In the genomic region with DNA sequence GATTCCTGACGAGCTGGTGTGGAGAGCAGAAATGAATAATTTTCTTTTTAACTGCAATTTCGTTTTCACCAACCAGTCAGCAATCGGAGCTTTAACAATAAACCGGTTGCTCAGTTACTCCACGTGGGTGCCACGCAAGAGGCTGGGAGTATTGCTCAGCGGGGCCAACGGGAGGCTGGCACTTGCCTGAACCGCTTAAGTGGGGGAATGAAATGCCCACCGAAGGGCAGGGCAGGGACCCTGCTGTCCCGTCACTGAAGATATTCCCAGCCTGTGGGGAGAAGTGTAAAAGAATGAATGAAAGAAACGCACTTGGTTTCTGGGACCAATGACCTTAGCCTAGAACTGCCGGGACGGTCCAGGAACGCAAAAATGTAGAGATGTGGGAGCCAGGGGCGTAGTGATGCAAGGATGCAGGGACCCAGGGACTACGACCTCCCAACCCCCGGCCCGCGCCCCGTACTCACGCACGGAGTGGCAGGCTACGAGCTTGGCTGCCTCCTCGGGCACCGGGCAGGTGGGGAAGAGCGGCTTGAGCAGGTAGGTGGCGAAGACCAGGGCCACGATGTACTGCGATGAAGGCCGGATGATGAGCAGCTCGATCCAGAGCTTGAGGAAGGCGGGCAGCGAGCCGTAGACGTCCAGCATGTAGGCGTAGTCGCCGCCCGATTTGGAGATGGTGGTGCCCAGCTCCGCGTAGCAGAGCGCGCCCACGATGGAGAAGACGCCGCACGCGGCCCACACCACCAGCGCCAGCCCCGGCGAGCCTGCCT, we compare ENCODE assay signal across 7 cellular contexts.
DNase-seq lines count a peak whose midpoint lies in the region; ATAC-seq and TF ChIP-seq lines count a peak whose summit lies in the region.
"Not testable (repeated sequence)": the region's sequence is repeated elsewhere in the genome, so short reads cannot be mapped to it uniquely, and the experiment has no call there.

No MANE protein-coding gene starts in this region.

- H3K4me1 Mint-ChIP-seq in activated naive CD4-positive, alpha-beta T cell treated with anti-CD3 and anti-CD28 coated beads, Interleukin-2, amount 50 U/mL, for 24 hours, result peaks cover 16% of the 10 kb centered on the region

- H3K36me3 ChIP-seq in SK-N-MC (ENCODE audit: insufficient read depth, low read length); lower lobe of right lung: not testable (repeated sequence)

- TF ChIP-seq CTCF in lower lobe of right lung (IDR thresholded peaks at IDR 0.05), result not testable (repeated sequence)

- H3K4me3 ChIP-seq in SK-N-MC, result peak overlapping the region; percentile 95
- peak overlapping the region; percentile 80 for H3K4me3 ChIP-seq in lower lobe of right lung

- peak overlapping the region; percentile 96 for H3K4me3 Mint-ChIP-seq in activated naive CD4-positive, alpha-beta T cell treated with anti-CD3 and anti-CD28 coated beads, Interleukin-2, amount 50 U/mL, for 24 hours

- peak; percentile 5 for ATAC-seq in GM18873 (IDR thresholded peaks at IDR 0.05; ENCODE audit: low FRiP score, unreplicated experiment)
- peak; percentile 10 for ATAC-seq in HG03280 (IDR thresholded peaks at IDR 0.05; ENCODE audit: unreplicated experiment)
- ATAC-seq in lower lobe of right lung, result peak; percentile 25 to 54
- peak; percentile 7 for ATAC-seq in sciatic nerve

- peak overlapping the region; percentile 100 for H3K27ac Mint-ChIP-seq in activated naive CD4-positive, alpha-beta T cell treated with anti-CD3 and anti-CD28 coated beads, Interleukin-2, amount 50 U/mL, for 24 hours

- H3K9me3 ChIP-seq in SK-N-MC (ENCODE audit: low read depth, low read length); lower lobe of right lung: not testable (repeated sequence)

- peak overlapping the region; percentile 10; the same call in 1 of the 2 replicates for H3K27ac ChIP-seq in SK-N-MC
- peak overlapping the region; percentile 93 for H3K27ac ChIP-seq in lower lobe of right lung

- H3K36me3 Mint-ChIP-seq in activated naive CD4-positive, alpha-beta T cell treated with anti-CD3 and anti-CD28 coated beads, Interleukin-2, amount 50 U/mL, for 24 hours, result peaks cover 12% of the 10 kb centered on the region

- peak overlapping the region; percentile 85 for H3K9ac ChIP-seq in SK-N-MC (ENCODE audit: insufficient read length)

- H3K27me3 Mint-ChIP-seq in activated naive CD4-positive, alpha-beta T cell treated with anti-CD3 and anti-CD28 coated beads, Interleukin-2, amount 50 U/mL, for 24 hours, result not testable (repeated sequence)

- DNase-seq in SK-N-MC (ENCODE audit: low read depth, low spot score); sciatic nerve (ENCODE audit: low spot score): not testable (repeated sequence)
- DNase-seq in erythroblast (lab: John Stamatoyannopoulos, UW) (peak; percentile 58 to 73), lower lobe of right lung (peak; percentile 56)

- intact Hi-C loops in lower lobe of right lung (cut with DNase I); sciatic nerve (cut with DNase I): not testable (repeated sequence)

- H3K27me3 ChIP-seq in lower lobe of right lung (ENCODE audit: low read depth), result not testable (repeated sequence)

- H3K4me1 ChIP-seq in lower lobe of right lung, result peaks cover 42% of the 10 kb centered on the region

- peak; percentile 52 for TF ChIP-seq POLR2A in erythroblast (IDR thresholded peaks at IDR 0.05; ENCODE audit: low read length)

- H3K9me3 Mint-ChIP-seq in activated naive CD4-positive, alpha-beta T cell treated with anti-CD3 and anti-CD28 coated beads, Interleukin-2, amount 50 U/mL, for 24 hours, result not testable (repeated sequence)
